In the genomic region with DNA sequence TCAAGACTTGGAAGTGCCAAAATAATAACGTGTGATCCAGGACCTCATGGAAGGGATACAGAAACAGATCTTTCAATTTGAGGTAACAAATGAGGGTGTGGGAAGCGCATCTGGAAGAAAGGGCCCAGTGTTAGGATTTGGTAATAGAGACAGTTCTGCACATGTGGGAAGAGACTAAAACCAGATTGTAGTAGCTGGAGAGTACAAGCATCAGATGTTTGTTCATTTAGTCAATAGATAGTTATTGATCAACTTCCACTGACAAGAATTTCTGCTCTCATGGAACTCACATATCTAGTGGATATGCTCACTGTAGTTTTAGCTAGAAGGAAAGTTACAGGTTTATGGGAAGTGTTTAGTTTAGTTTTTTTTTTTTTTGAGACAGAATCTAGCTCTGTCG, we compare ENCODE assay signal across 9 cellular contexts.
"Had no signal": no experiment of that assay in that cellular context is flagged by ENCODE, and none has a peak within 500 bp of the region (broad histone marks: within the 10 kb centered on the region; RNA-seq: fewer than 3 reads in every experiment).

No MANE protein-coding gene starts in this region.

- H3K27ac ChIP-seq: GM23248, HL-60 had no signal

- H3K9ac ChIP-seq: GM23248 had no signal

- H2AFZ ChIP-seq: GM23248 had no signal

- DNase-seq: GM23248, GOT3, H7, HFFc6, IMR-90 had no signal

- H3K4me3 ChIP-seq: GM23248, HAP-1, K562 had no signal

- H3K4me3 Mint-ChIP-seq: HFFc6 had no signal

- H3K36me3 ChIP-seq: HAP-1 had no signal

- H3K27ac Mint-ChIP-seq: HFFc6 had no signal

- H3K9me3 Mint-ChIP-seq: HFFc6 had no signal

- H3K9me3 ChIP-seq: HAP-1 had no signal

- ATAC-seq: HCT116, K562 had no signal
